Comparison of ENCODE assay signal across 1 cellular context in the genomic region with DNA sequence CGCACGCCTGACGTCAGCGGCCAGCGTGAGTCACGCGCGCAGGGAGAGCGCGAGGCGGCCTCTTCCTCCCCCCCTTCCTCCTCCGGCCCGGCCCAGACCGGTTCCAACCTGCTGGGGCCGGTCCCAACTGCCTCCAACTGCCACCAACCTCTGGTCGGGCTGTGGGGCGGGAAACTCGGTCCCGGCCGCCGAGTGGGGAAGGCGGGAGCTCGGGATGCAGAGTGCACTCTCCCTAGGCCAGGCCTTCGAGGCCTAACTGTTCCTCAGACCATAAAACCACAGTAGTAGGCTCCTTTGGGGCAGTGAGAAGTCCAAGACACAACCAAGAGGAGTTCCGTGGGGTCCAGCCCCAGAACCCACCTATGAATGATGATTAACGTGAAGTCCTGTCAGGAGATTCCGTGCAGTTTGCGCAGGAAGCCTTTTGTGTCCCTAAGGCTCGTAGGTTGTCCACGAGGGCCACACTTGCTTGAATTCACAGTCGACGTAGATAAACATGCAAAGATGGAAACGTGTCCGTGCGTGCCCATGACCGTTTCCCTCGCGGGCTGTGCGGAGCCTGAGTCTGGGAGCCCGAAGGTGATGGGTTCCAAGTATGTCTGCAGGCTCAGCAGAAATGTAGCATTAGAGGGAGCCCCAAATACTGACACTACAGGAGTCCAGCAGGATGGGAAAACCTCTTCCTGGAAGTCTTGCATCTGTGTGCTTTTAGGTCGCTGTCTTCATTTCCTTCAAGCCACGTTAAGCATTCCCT.
TF ChIP-seq lines count a peak whose summit lies in the region.

No MANE protein-coding gene starts in this region.

TF ChIP-seq in HepG2, 621 proteins besides CTCF, POLR2A, EP300 and RAD21 (continued from another document and continues in another):
- TF ChIP-seq, protein P1, sequence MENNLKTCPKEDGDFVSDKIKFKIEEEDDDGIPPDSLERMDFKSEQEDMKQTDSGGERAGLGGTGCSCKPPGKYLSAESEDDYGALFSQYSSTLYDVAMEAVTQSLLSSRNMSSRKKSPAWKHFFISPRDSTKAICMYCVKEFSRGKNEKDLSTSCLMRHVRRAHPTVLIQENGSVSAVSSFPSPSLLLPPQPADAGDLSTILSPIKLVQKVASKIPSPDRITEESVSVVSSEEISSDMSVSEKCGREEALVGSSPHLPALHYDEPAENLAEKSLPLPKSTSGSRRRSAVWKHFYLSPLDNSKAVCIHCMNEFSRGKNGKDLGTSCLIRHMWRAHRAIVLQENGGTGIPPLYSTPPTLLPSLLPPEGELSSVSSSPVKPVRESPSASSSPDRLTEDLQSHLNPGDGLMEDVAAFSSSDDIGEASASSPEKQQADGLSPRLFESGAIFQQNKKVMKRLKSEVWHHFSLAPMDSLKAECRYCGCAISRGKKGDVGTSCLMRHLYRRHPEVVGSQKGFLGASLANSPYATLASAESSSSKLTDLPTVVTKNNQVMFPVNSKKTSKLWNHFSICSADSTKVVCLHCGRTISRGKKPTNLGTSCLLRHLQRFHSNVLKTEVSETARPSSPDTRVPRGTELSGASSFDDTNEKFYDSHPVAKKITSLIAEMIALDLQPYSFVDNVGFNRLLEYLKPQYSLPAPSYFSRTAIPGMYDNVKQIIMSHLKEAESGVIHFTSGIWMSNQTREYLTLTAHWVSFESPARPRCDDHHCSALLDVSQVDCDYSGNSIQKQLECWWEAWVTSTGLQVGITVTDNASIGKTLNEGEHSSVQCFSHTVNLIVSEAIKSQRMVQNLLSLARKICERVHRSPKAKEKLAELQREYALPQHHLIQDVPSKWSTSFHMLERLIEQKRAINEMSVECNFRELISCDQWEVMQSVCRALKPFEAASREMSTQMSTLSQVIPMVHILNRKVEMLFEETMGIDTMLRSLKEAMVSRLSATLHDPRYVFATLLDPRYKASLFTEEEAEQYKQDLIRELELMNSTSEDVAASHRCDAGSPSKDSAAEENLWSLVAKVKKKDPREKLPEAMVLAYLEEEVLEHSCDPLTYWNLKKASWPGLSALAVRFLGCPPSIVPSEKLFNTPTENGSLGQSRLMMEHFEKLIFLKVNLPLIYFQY (CRISPR knock-in tag; IDR thresholded peaks at IDR 0.05; ENCODE audit: borderline replicate concordance) = peak; percentile 98
- TF ChIP-seq ZC3H4 (CRISPR knock-in tag; IDR thresholded peaks at IDR 0.05; ENCODE audit: borderline replicate concordance) (peak; percentile 97; the same call in 1 of the 2 replicates), EHMT2 (IDR thresholded peaks at IDR 0.05; ENCODE audit: borderline replicate concordance, low read depth, low read length) (no peak), ZNF205 (CRISPR knock-in tag; IDR thresholded peaks at IDR 0.05) (no peak), ZNF441 (CRISPR knock-in tag; IDR thresholded peaks at IDR 0.05; ENCODE audit: borderline replicate concordance) (peak; percentile 90), GATA4 (IDR thresholded peaks at IDR 0.05; ENCODE audit: borderline replicate concordance, low read depth) (no peak; the same call in 1 of the 2 replicates), TBX3 (IDR thresholded peaks at IDR 0.05; ENCODE audit: borderline replicate concordance) (0 out of 2 replicates have a peak, but pooled peaks have one; percentile 15), GFI1 (CRISPR knock-in tag; IDR thresholded peaks at IDR 0.05; ENCODE audit: borderline replicate concordance) (peak; percentile 68; the same call in 1 of the 2 replicates), ZNF703 (CRISPR knock-in tag; IDR thresholded peaks at IDR 0.05; ENCODE audit: borderline replicate concordance) (no peak), FLYWCH1 (CRISPR knock-in tag; IDR thresholded peaks at IDR 0.05) (no peak), ZNF883 (CRISPR knock-in tag; IDR thresholded peaks at IDR 0.05; ENCODE audit: not compliant biosample characterization) (peak; percentile 81), ZNF766 (CRISPR knock-in tag; IDR thresholded peaks at IDR 0.05; ENCODE audit: borderline replicate concordance) (peak; percentile 83), YY1 (IDR thresholded peaks at IDR 0.05; ENCODE audit: insufficient read depth, insufficient replicate concordance, low read depth, low read length) (peak; percentile 62), ZNF709 (CRISPR knock-in tag; IDR thresholded peaks at IDR 0.05) (no peak; the same call in 1 of the 2 replicates), NBN (conservative IDR thresholded peaks at IDR 0.05) (no peak), KAT7 (CRISPR knock-in tag; IDR thresholded peaks at IDR 0.05; ENCODE audit: borderline replicate concordance) (peak; percentile 91; the same call in 1 of the 2 replicates), ZNF614 (CRISPR knock-in tag; IDR thresholded peaks at IDR 0.05; ENCODE audit: borderline replicate concordance) (peak; percentile 51; the same call in 1 of the 2 replicates), PHF20 (CRISPR knock-in tag; IDR thresholded peaks at IDR 0.05) (peak; percentile 55), SRY (CRISPR knock-in tag; IDR thresholded peaks at IDR 0.05) (no peak), FOXA1 (IDR thresholded peaks at IDR 0.05) (no peak), FOXA1 (CRISPR knock-in tag; IDR thresholded peaks at IDR 0.05) (peak; percentile 59), ZBTB7A (CRISPR knock-in tag; IDR thresholded peaks at IDR 0.05) (no peak; the same call in 1 of the 2 replicates), POLR2G (IDR thresholded peaks at IDR 0.05; ENCODE audit: low read depth, low read length) (peak; percentile 90), ZNF138 (CRISPR knock-in tag; IDR thresholded peaks at IDR 0.05; ENCODE audit: low read depth) (peak; percentile 91; the same call in 1 of the 2 replicates), ZNF839 (CRISPR knock-in tag; IDR thresholded peaks at IDR 0.05; ENCODE audit: borderline replicate concordance) (no peak), ZNF652 (CRISPR knock-in tag; IDR thresholded peaks at IDR 0.05; ENCODE audit: borderline replicate concordance, low read depth) (0 out of 2 replicates have a peak, but pooled peaks have one; percentile 8), ZMYM2 (CRISPR knock-in tag; IDR thresholded peaks at IDR 0.05) (no peak; the same call in 1 of the 2 replicates), ZNF460 (CRISPR knock-in tag; IDR thresholded peaks at IDR 0.05; ENCODE audit: borderline replicate concordance) (no peak), TAF1 (CRISPR knock-in tag; IDR thresholded peaks at IDR 0.05) (peak; percentile 82)
- TF ChIP-seq, protein P2, sequence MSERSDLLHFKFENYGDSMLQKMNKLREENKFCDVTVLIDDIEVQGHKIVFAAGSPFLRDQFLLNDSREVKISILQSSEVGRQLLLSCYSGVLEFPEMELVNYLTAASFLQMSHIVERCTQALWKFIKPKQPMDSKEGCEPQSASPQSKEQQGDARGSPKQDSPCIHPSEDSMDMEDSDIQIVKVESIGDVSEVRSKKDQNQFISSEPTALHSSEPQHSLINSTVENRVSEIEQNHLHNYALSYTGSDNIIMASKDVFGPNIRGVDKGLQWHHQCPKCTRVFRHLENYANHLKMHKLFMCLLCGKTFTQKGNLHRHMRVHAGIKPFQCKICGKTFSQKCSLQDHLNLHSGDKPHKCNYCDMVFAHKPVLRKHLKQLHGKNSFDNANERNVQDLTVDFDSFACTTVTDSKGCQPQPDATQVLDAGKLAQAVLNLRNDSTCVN (CRISPR knock-in tag; IDR thresholded peaks at IDR 0.05; ENCODE audit: borderline replicate concordance) = peak; percentile 13
- TF ChIP-seq, protein P3, sequence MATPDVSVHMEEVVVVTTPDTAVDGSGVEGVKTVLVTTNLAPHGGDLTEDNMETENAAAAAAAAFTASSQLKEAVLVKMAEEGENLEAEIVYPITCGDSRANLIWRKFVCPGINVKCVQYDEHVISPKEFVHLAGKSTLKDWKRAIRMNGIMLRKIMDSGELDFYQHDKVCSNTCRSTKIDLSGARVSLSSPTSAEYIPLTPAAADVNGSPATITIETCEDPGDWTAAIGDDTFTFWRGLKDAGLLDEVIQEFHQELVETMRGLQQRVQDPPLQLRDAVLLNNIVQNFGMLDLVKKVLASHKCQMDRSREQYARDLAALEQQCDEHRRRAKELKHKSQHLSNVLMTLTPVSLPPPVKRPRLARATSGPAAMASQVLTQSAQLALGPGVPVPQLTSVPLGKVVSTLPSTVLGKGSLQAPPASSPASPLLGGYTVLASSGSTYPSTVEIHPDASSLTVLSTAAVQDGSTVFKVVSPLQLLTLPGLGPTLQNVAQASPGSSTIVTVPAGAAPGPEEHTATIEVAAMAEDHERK (CRISPR knock-in tag; IDR thresholded peaks at IDR 0.05; ENCODE audit: low read depth) = no peak
- TF ChIP-seq, protein P4, sequence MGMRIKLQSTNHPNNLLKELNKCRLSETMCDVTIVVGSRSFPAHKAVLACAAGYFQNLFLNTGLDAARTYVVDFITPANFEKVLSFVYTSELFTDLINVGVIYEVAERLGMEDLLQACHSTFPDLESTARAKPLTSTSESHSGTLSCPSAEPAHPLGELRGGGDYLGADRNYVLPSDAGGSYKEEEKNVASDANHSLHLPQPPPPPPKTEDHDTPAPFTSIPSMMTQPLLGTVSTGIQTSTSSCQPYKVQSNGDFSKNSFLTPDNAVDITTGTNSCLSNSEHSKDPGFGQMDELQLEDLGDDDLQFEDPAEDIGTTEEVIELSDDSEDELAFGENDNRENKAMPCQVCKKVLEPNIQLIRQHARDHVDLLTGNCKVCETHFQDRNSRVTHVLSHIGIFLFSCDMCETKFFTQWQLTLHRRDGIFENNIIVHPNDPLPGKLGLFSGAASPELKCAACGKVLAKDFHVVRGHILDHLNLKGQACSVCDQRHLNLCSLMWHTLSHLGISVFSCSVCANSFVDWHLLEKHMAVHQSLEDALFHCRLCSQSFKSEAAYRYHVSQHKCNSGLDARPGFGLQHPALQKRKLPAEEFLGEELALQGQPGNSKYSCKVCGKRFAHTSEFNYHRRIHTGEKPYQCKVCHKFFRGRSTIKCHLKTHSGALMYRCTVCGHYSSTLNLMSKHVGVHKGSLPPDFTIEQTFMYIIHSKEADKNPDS (CRISPR knock-in tag; IDR thresholded peaks at IDR 0.05) = peak; percentile 68
- TF ChIP-seq, protein P5, sequence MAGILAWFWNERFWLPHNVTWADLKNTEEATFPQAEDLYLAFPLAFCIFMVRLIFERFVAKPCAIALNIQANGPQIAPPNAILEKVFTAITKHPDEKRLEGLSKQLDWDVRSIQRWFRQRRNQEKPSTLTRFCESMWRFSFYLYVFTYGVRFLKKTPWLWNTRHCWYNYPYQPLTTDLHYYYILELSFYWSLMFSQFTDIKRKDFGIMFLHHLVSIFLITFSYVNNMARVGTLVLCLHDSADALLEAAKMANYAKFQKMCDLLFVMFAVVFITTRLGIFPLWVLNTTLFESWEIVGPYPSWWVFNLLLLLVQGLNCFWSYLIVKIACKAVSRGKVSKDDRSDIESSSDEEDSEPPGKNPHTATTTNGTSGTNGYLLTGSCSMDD (CRISPR knock-in tag; IDR thresholded peaks at IDR 0.05) = no peak
- TF ChIP-seq, protein P6, sequence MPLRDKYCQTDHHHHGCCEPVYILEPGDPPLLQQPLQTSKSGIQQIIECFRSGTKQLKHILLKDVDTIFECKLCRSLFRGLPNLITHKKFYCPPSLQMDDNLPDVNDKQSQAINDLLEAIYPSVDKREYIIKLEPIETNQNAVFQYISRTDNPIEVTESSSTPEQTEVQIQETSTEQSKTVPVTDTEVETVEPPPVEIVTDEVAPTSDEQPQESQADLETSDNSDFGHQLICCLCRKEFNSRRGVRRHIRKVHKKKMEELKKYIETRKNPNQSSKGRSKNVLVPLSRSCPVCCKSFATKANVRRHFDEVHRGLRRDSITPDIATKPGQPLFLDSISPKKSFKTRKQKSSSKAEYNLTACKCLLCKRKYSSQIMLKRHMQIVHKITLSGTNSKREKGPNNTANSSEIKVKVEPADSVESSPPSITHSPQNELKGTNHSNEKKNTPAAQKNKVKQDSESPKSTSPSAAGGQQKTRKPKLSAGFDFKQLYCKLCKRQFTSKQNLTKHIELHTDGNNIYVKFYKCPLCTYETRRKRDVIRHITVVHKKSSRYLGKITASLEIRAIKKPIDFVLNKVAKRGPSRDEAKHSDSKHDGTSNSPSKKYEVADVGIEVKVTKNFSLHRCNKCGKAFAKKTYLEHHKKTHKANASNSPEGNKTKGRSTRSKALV (CRISPR knock-in tag; IDR thresholded peaks at IDR 0.05) = no peak
- TF ChIP-seq, protein P7, sequence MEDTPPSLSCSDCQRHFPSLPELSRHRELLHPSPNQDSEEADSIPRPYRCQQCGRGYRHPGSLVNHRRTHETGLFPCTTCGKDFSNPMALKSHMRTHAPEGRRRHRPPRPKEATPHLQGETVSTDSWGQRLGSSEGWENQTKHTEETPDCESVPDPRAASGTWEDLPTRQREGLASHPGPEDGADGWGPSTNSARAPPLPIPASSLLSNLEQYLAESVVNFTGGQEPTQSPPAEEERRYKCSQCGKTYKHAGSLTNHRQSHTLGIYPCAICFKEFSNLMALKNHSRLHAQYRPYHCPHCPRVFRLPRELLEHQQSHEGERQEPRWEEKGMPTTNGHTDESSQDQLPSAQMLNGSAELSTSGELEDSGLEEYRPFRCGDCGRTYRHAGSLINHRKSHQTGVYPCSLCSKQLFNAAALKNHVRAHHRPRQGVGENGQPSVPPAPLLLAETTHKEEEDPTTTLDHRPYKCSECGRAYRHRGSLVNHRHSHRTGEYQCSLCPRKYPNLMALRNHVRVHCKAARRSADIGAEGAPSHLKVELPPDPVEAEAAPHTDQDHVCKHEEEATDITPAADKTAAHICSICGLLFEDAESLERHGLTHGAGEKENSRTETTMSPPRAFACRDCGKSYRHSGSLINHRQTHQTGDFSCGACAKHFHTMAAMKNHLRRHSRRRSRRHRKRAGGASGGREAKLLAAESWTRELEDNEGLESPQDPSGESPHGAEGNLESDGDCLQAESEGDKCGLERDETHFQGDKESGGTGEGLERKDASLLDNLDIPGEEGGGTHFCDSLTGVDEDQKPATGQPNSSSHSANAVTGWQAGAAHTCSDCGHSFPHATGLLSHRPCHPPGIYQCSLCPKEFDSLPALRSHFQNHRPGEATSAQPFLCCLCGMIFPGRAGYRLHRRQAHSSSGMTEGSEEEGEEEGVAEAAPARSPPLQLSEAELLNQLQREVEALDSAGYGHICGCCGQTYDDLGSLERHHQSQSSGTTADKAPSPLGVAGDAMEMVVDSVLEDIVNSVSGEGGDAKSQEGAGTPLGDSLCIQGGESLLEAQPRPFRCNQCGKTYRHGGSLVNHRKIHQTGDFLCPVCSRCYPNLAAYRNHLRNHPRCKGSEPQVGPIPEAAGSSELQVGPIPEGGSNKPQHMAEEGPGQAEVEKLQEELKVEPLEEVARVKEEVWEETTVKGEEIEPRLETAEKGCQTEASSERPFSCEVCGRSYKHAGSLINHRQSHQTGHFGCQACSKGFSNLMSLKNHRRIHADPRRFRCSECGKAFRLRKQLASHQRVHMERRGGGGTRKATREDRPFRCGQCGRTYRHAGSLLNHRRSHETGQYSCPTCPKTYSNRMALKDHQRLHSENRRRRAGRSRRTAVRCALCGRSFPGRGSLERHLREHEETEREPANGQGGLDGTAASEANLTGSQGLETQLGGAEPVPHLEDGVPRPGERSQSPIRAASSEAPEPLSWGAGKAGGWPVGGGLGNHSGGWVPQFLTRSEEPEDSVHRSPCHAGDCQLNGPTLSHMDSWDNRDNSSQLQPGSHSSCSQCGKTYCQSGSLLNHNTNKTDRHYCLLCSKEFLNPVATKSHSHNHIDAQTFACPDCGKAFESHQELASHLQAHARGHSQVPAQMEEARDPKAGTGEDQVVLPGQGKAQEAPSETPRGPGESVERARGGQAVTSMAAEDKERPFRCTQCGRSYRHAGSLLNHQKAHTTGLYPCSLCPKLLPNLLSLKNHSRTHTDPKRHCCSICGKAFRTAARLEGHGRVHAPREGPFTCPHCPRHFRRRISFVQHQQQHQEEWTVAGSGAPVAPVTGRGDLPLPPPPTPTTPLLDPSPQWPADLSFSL (CRISPR knock-in tag; IDR thresholded peaks at IDR 0.05) = no peak
- TF ChIP-seq, protein P8, sequence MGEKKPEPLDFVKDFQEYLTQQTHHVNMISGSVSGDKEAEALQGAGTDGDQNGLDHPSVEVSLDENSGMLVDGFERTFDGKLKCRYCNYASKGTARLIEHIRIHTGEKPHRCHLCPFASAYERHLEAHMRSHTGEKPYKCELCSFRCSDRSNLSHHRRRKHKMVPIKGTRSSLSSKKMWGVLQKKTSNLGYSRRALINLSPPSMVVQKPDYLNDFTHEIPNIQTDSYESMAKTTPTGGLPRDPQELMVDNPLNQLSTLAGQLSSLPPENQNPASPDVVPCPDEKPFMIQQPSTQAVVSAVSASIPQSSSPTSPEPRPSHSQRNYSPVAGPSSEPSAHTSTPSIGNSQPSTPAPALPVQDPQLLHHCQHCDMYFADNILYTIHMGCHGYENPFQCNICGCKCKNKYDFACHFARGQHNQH (CRISPR knock-in tag; IDR thresholded peaks at IDR 0.05) = 0 out of 2 replicates have a peak, but pooled peaks have one; percentile 41
